In genomic region chr11:36509694-36510566, GRCh38 we compare ENCODE assay signal across 1 cellular context.
TF ChIP-seq lines count a peak whose summit lies in the region.

TSS of gene TRAF6 (minus strand) at chr11:36510272. CDS start at chr11:36501515, 8,757 bp downstream.

TF ChIP-seq in HCT116, 20 proteins besides CTCF, POLR2A, EP300 and RAD21 (continued from another document):
- TF ChIP-seq REST (IDR thresholded peaks at IDR 0.05; ENCODE audit: low read depth) (no peak), ZFX (IDR thresholded peaks at IDR 0.05) (peak; percentile 89), JUND (IDR thresholded peaks at IDR 0.05) (0 out of 2 replicates have a peak, but pooled peaks have one; percentile 6), FOSL1 (IDR thresholded peaks at IDR 0.05; ENCODE audit: low read depth) (no peak), ELF1 (IDR thresholded peaks at IDR 0.05; ENCODE audit: borderline replicate concordance, low read depth) (peak; percentile 93), ZBTB33 (IDR thresholded peaks at IDR 0.05; ENCODE audit: extremely low read depth, insufficient replicate concordance, low read length) (no peak), EGR1 (IDR thresholded peaks at IDR 0.05; ENCODE audit: low read depth) (no peak), ZNF274 (IDR thresholded peaks at IDR 0.05; ENCODE audit: low read depth, low read length) (no peak), CBX3 (IDR thresholded peaks at IDR 0.05; ENCODE audit: low read depth) (peak; percentile 89), ATF3 (IDR thresholded peaks at IDR 0.05) (no peak), SIN3A (IDR thresholded peaks at IDR 0.05; ENCODE audit: low read depth) (peak; percentile 82), EZH2 (IDR thresholded peaks at IDR 0.05) (no peak), EZH2phosphoT487 (IDR thresholded peaks at IDR 0.05; ENCODE audit: borderline replicate concordance) (no peak)
